Comparison of ENCODE assay signal across 23 cellular contexts in genomic region chr1:173638043-173639021, GRCh38. TPM values are rescaled to one million over a fixed set of nuclear protein-coding genes. Genes with fewer than 3 reads are reported as not detected.
"Had no signal": no experiment of that assay in that cellular context is flagged by ENCODE, and none has a peak within 500 bp of the region (broad histone marks: within the 10 kb centered on the region; RNA-seq: fewer than 3 reads in every experiment).

No MANE protein-coding gene starts in this region.

- ATAC-seq: activated naive CD4-positive, alpha-beta T cell treated with anti-CD3 and anti-CD28 coated beads, Interleukin-2, amount 50 U/mL, for 72 hours; body of pancreas; heart left ventricle had no signal

- H3K9me3 ChIP-seq: body of pancreas had no signal

- H3K4me1 ChIP-seq: heart left ventricle had no signal

- H3K4me3 ChIP-seq: body of pancreas, heart left ventricle, right atrium auricular region, skin epidermis had no signal

- H3K4me1 Mint-ChIP-seq: central memory CD8-positive, alpha-beta T cell; naive B cell had no signal

- H3K27ac Mint-ChIP-seq: activated T-helper 2 cell treated with anti-CD3 and anti-CD28 coated beads, Interferon-gamma antibody, Interleukin-2, Interleukin-4, amounts not matched to agents 10 μg/mL and 5 μg/mL and 100 μg/mL, durations not matched to agents 14 hours and 24 hours and 36 hours had no signal

- H3K36me3 Mint-ChIP-seq: naive B cell had no signal

- DNase-seq: activated CD4-positive, alpha-beta T cell treated with anti-CD3 and anti-CD28 coated beads, Interleukin-2, amount 50 U/mL, for 4 hours; activated CD4-positive, CD25-positive, alpha-beta regulatory T cell treated with anti-CD3 and anti-CD28 coated beads, Interleukin-2, amount 50 U/mL, for 72 hours; cortex of kidney; effector CD8-positive, alpha-beta T cell; heart left ventricle; islet precursor cell; naive B cell; stimulated activated CD4-positive, alpha-beta T cell treated with anti-CD3 and anti-CD28 coated beads, Interleukin-4, amount 100 ng/mL, for 24 hours; stimulated activated naive CD4-positive, alpha-beta T cell; T-helper 9 cell; trophoblast cell had no signal

- H3K27me3 ChIP-seq: body of pancreas, heart left ventricle, right atrium auricular region had no signal

- H3K36me3 ChIP-seq: heart left ventricle, right atrium auricular region had no signal

- H3K27me3 Mint-ChIP-seq: central memory CD8-positive, alpha-beta T cell had no signal

- H3K27ac ChIP-seq: heart left ventricle, right atrium auricular region, skin epidermis had no signal

- H3K4me3 Mint-ChIP-seq: central memory CD8-positive, alpha-beta T cell had no signal

RNA-seq across cellular contexts. Expression of gene TEX50, which starts 3.2 kb away (rescaled TPM):
- total RNA-seq: activated naive CD4-positive, alpha-beta T cell treated with anti-CD3 and anti-CD28 coated beads, Interleukin-2, amount 50 U/mL, for 72 hours; activated T-helper 2 cell treated with anti-CD3 and anti-CD28 coated beads, Interferon-gamma antibody, Interleukin-2, Interleukin-4, amounts not matched to agents 10 μg/mL and 5 μg/mL and 100 μg/mL, durations not matched to agents 14 hours and 24 hours and 36 hours; body of pancreas; epithelial cell of proximal tubule; frontal cortex; heart left ventricle; lung microvascular endothelial cell; mononuclear cell; posterior vena cava; right atrium auricular region; subcutaneous adipose tissue had no signal

RNA-seq across cellular contexts. Expression of gene ANKRD45, which starts 31.3 kb away (rescaled TPM):
- total RNA-seq: activated naive CD4-positive, alpha-beta T cell treated with anti-CD3 and anti-CD28 coated beads, Interleukin-2, amount 50 U/mL, for 72 hours; activated T-helper 2 cell treated with anti-CD3 and anti-CD28 coated beads, Interferon-gamma antibody, Interleukin-2, Interleukin-4, amounts not matched to agents 10 μg/mL and 5 μg/mL and 100 μg/mL, durations not matched to agents 14 hours and 24 hours and 36 hours; lung microvascular endothelial cell had no signal

RNA-seq across cellular contexts. Expression of gene SLC9C2, which starts 35.5 kb away (rescaled TPM):
- total RNA-seq: activated naive CD4-positive, alpha-beta T cell treated with anti-CD3 and anti-CD28 coated beads, Interleukin-2, amount 50 U/mL, for 72 hours; activated T-helper 2 cell treated with anti-CD3 and anti-CD28 coated beads, Interferon-gamma antibody, Interleukin-2, Interleukin-4, amounts not matched to agents 10 μg/mL and 5 μg/mL and 100 μg/mL, durations not matched to agents 14 hours and 24 hours and 36 hours; body of pancreas; epithelial cell of proximal tubule; lung microvascular endothelial cell; mononuclear cell; posterior vena cava had no signal
